In the genomic region with DNA sequence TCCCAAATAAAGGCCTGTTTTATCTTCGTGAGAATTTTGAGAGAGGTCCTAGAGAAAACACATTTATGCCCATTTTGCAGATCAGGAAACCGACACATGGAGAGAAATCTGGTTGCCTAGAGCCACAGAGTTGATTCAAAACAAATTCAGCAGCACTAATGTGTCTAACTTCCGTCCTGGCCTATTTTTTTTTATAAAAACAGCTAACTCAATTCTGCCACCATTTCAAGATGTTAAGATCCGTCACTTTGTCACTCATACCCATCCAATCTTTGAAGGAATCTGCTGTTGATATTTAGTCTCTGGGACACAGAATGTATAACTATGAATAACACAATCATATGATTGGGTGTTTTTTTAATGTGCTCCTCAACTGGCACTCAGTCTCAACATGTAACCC, we compare ENCODE assay signal across 16 cellular contexts.
"Had no signal": no experiment of that assay in that cellular context is flagged by ENCODE, and none has a peak within 500 bp of the region (broad histone marks: within the 10 kb centered on the region; RNA-seq: fewer than 3 reads in every experiment).

No MANE protein-coding gene starts in this region.

- H3K27ac Mint-ChIP-seq: activated T-helper 2 cell treated with anti-CD3 and anti-CD28 coated beads, Interferon-gamma antibody, Interleukin-2, Interleukin-4, amounts not matched to agents 10 μg/mL and 5 μg/mL and 100 μg/mL, durations not matched to agents 14 hours and 24 hours and 36 hours; dendritic cell treated with granulocyte-macrophage colony-stimulating factor and Interleukin-4, amounts not matched to agents 40 ng/mL and 50 ng/mL, for 4 days; nephron progenitor cell; T-helper 2 cell treated with Interferon-gamma antibody and Interleukin-4, amounts not matched to agents 5 μg/mL and 100 μg/mL, for 36 hours had no signal

- ATAC-seq: left lobe of liver had no signal

- H3K27me3 Mint-ChIP-seq: dendritic cell treated with granulocyte-macrophage colony-stimulating factor and Interleukin-4, amounts not matched to agents 40 ng/mL and 50 ng/mL, for 4 days had no signal

- H3K4me1 Mint-ChIP-seq: nephron progenitor cell had no signal

- H3K4me3 ChIP-seq: tibial nerve, uterus had no signal

- H3K36me3 ChIP-seq: tibial nerve, uterus had no signal

- H3K27me3 ChIP-seq: tibial nerve, uterus had no signal

- H3K9me3 ChIP-seq: tibial nerve, uterus had no signal

- H3K4me1 ChIP-seq: uterus had no signal

- DNase-seq: activated naive CD4-positive, alpha-beta T cell treated with anti-CD3 and anti-CD28 coated beads, Interleukin-2, amount 50 U/mL, for 16 hours; glutamatergic neuron; kidney; mammary epithelial cell; midbrain; nephron progenitor cell; nucleus accumbens; stimulated activated CD8-positive, alpha-beta memory T cell treated with anti-CD3 and anti-CD28 coated beads, Interleukin-4, amount 100 ng/mL, for 48 hours; stimulated activated naive CD4-positive, alpha-beta T cell treated with Interleukin-2 at 50 U/mL for 16 hours; SW 1271; uterus had no signal

- H3K9me3 Mint-ChIP-seq: activated T-helper 2 cell treated with anti-CD3 and anti-CD28 coated beads, Interferon-gamma antibody, Interleukin-2, Interleukin-4, amounts not matched to agents 10 μg/mL and 5 μg/mL and 100 μg/mL, durations not matched to agents 14 hours and 24 hours and 36 hours; dendritic cell treated with granulocyte-macrophage colony-stimulating factor and Interleukin-4, amounts not matched to agents 40 ng/mL and 50 ng/mL, for 4 days; nephron progenitor cell; T-helper 2 cell treated with Interferon-gamma antibody and Interleukin-4, amounts not matched to agents 5 μg/mL and 100 μg/mL, for 36 hours had no signal

- H3K4me3 Mint-ChIP-seq: dendritic cell treated with granulocyte-macrophage colony-stimulating factor and Interleukin-4, amounts not matched to agents 40 ng/mL and 50 ng/mL, for 4 days; nephron progenitor cell; T-helper 2 cell treated with Interferon-gamma antibody and Interleukin-4, amounts not matched to agents 5 μg/mL and 100 μg/mL, for 36 hours had no signal
